17 cellular contexts compared by ENCODE assay signal in genomic region chr7:16708496-16708895, GRCh38. TPM values are rescaled to one million over a fixed set of nuclear protein-coding genes. Genes with fewer than 3 reads are reported as not detected.
DNase-seq lines count a peak whose midpoint lies in the region; ATAC-seq lines count a peak whose summit lies in the region.
"Had no signal": no experiment of that assay in that cellular context is flagged by ENCODE, and none has a peak within 500 bp of the region (broad histone marks: within the 10 kb centered on the region; RNA-seq: fewer than 3 reads in every experiment).

No MANE protein-coding gene starts in this region.

- H3K9me3 ChIP-seq in HUES64 (ENCODE audit: insufficient read depth, low read depth, low read length) (no peaks in the 10 kb centered on the region), Karpas-422 (ENCODE audit: low read length) (no peaks in the 10 kb centered on the region)

- H3K9me2 ChIP-seq in Karpas-422 (replicated peaks; ENCODE audit: insufficient read depth, low read length): no peaks in the 10 kb centered on the region

- peaks cover 24% of the 10 kb centered on the region for H3K4me1 ChIP-seq in ACC112 (ENCODE audit: control insufficient read depth, insufficient read depth, low read length, unreplicated experiment)
- H3K4me1 ChIP-seq in HUES64 (ENCODE audit: insufficient read depth, low read length): peaks cover 8% of the 10 kb centered on the region; the same call in 1 of the 2 replicates
- H3K4me1 ChIP-seq in Karpas-422 (ENCODE audit: low read length): no peaks in the 10 kb centered on the region

- no peak for ATAC-seq in HG03095 (IDR thresholded peaks at IDR 0.05; ENCODE audit: unreplicated experiment)
- ATAC-seq: CD8-positive, alpha-beta T cell had no signal

- DNase-seq in astrocyte of the hippocampus (ENCODE audit: low read depth, low spot score) (peak; percentile 31), iris pigment epithelial cell (ENCODE audit: low read depth) (peak; percentile 31), HuH-7 (ENCODE audit: low spot score) (no peak), Karpas-422 (no peak)
- DNase-seq in activated naive CD4-positive, alpha-beta T cell (lab: John Stamatoyannopoulos, UW): no peak
- DNase-seq: activated CD4-positive, alpha-beta memory T cell treated with anti-CD3 and anti-CD28 coated beads, Interleukin-2, amount 10 ng/mL, durations not matched to agents 7 days and 5 days; activated naive CD4-positive, alpha-beta T cell treated with anti-CD3 and anti-CD28 coated beads, Interleukin-2, amount 10 ng/mL, durations not matched to agents 7 days and 5 days; activated T-cell treated with anti-CD3 and anti-CD28 coated beads, Interleukin-2, amount 50 U/mL, for 1 hour; CD8-positive, alpha-beta T cell; GOT3; NCI-H1694 treated with DMSO at 0.1 percent for 48 hours; NCI-H446 treated with DMSO at 0.1 percent for 48 hours; stimulated activated CD4-positive, alpha-beta T cell treated with anti-CD3 and anti-CD28 coated beads, Interleukin-12 subunit alpha, Interleukin-12 subunit beta, amount 100 ng/mL, for 4 hours; stimulated activated naive CD4-positive, alpha-beta T cell had no signal

- no peak overlapping the region for H3K4me2 ChIP-seq in Karpas-422 (ENCODE audit: low read depth, low read length, poor library complexity, severe bottlenecking)

- H2AFZ ChIP-seq in ACC112 (ENCODE audit: low read length, unreplicated experiment): no peak overlapping the region
- H2AFZ ChIP-seq in Karpas-422 (ENCODE audit: low read length): no peak overlapping the region

- 80% methylated on average over 4 of the region's 4 CpGs for WGBS in HUES64

- H3K27ac ChIP-seq in ACC112 (ENCODE audit: low read depth, low read length) (peak overlapping the region; percentile 86), HUES64 (ENCODE audit: low read depth, low read length) (0 out of 2 replicates have a peak overlapping the region, but pooled peaks have one; percentile 40), Karpas-422 (ENCODE audit: low read length) (no peak overlapping the region)

- H3K36me3 ChIP-seq in ACC112 (ENCODE audit: insufficient read depth, low read length): peaks cover 21% of the 10 kb centered on the region
- peaks cover 38% of the 10 kb centered on the region for H3K36me3 ChIP-seq in HUES64 (ENCODE audit: insufficient read depth, low read length)
- peaks cover 31% of the 10 kb centered on the region for H3K36me3 ChIP-seq in Karpas-422 (ENCODE audit: insufficient read depth, low read length)

- H3K9ac ChIP-seq in HUES64 (ENCODE audit: low read depth, low read length): no peak overlapping the region
- no peak overlapping the region for H3K9ac ChIP-seq in Karpas-422 (ENCODE audit: low read length)

- H3K4me3 ChIP-seq in ACC112 (ENCODE audit: low read depth, low read length) (peak overlapping the region; percentile 11; the same call in 1 of the 2 replicates), HUES64 (ENCODE audit: low read length) (no peak overlapping the region), Karpas-422 (ENCODE audit: low read length) (no peak overlapping the region)

- H3K79me2 ChIP-seq in ACC112 (ENCODE audit: control insufficient read depth, insufficient read depth, low read length, unreplicated experiment) (no peaks in the 10 kb centered on the region), Karpas-422 (ENCODE audit: low read length) (no peaks in the 10 kb centered on the region)

- H4K20me1 ChIP-seq in Karpas-422 (ENCODE audit: insufficient read depth, low read depth, low read length): no peaks in the 10 kb centered on the region

- H3K27me3 ChIP-seq in ACC112 (ENCODE audit: insufficient read depth, low read length) (no peaks in the 10 kb centered on the region), HUES64 (ENCODE audit: insufficient read depth, low read length) (no peaks in the 10 kb centered on the region), Karpas-422 (ENCODE audit: low read length) (no peaks in the 10 kb centered on the region)

RNA-seq across cellular contexts. Expression of gene TSPAN13, which starts 45.1 kb away (rescaled TPM):
- polyA plus RNA-seq in HUES64 (2013, experiment 1 of 2): 25.2 TPM
- 29.4 TPM for polyA plus RNA-seq in HUES64 (2013, experiment 2 of 2)
- 2.0 and 4.2 TPM in 2 replicates for total RNA-seq in Karpas-422 (2014; rRNA removed; shearing (Covaris generic); ENCODE audit: low replicate concordance)

Comparison
In these comparisons a context has a peak if more than half of its experiments do, and no peak if none do; other contexts are left out.
1. DNase-seq: peak in astrocyte of the hippocampus (single experiment) and iris pigment epithelial cell (single experiment); none in HuH-7 (single experiment), activated naive CD4-positive, alpha-beta T cell (0 of 4) and Karpas-422 (single experiment).